8 cellular contexts compared by ENCODE assay signal in genomic region chr9:133148351-133149129, GRCh38. TPM values are rescaled to one million over a fixed set of nuclear protein-coding genes. Genes with fewer than 3 reads are reported as not detected.
DNase-seq lines count a peak whose midpoint lies in the region; ATAC-seq and TF ChIP-seq lines count a peak whose summit lies in the region.

No MANE protein-coding gene starts in this region.

- no peaks in the 10 kb centered on the region; the same call in 1 of the 2 replicates for H3K9me3 ChIP-seq in AG04450 (ENCODE audit: control insufficient read depth, insufficient read depth, low read length)
- no peaks in the 10 kb centered on the region for H3K9me3 ChIP-seq in Peyer's patch

- CTCF ChIA-PET in AG04450 (lab: Charles Lee) = interaction anchor here (0.9 to 8.0 kb wide), 12 partner anchors 8 to 182 kb away, joined by 3 to 264 read pairs (median 10); no protein-coding TSS in a partner anchor

- no peaks in the 10 kb centered on the region for H3K36me3 ChIP-seq in Peyer's patch

- H3K4me3 ChIP-seq in AG04450 (ENCODE audit: low read depth, low read length) = peak overlapping the region; percentile 76
- peak overlapping the region; percentile 74 to 91 (median 78) for H3K4me3 ChIP-seq in Peyer's patch

- H3K27ac ChIP-seq in AG04450 (ENCODE audit: low read depth, low read length) (no peak overlapping the region), Peyer's patch (peak overlapping the region; percentile 90 to 99 (median 93))

- ATAC-seq in GM18858 (IDR thresholded peaks at IDR 0.05; ENCODE audit: unreplicated experiment) (peak; percentile 1), HG03097 (IDR thresholded peaks at IDR 0.05; ENCODE audit: low FRiP score, unreplicated experiment) (peak; percentile 10)

- POLR2A ChIA-PET in AG04450 (lab: Yijun Ruan, JAX) = interaction anchor here (0.6 to 1.5 kb wide), 2 partner anchors 15 to 22 kb away, joined by 3 to 4 read pairs; no protein-coding TSS in a partner anchor

- intact Hi-C loops in posterior vena cava (cut with DNase I) = loop anchor here (1.0 to 10.0 kb wide), 3 partner anchors 29 to 104 kb away; no protein-coding TSS in a partner anchor

- H3K4me1 ChIP-seq in Peyer's patch = peaks cover 17 to 49% (median 28%) of the 10 kb centered on the region in 4 donors

- TF ChIP-seq POLR2A in Peyer's patch (IDR thresholded peaks at IDR 0.05) = peak; percentile 49 to 90

- TF ChIP-seq CTCF in AG04450 (IDR thresholded peaks at IDR 0.05; ENCODE audit: low read depth, low read length) = no peak
- TF ChIP-seq CTCF in Peyer's patch (IDR thresholded peaks at IDR 0.05) = peak in 1 of 6 experiments; percentile 1

- DNase-seq in AG04450 (ENCODE audit: low read depth, low spot score) (no peak), Peyer's patch (peak; percentile 67 to 83 (median 81)), glomerular visceral epithelial cell (ENCODE audit: extremely low spot score) (peak; percentile 47), posterior vena cava (ENCODE audit: low spot score) (peak; percentile 91), NCI-H524 treated with DMSO at 0.1 percent for 48 hours (lab: John Stamatoyannopoulos, UW) (no peak)
- DNase-seq in activated naive CD4-positive, alpha-beta T cell treated with Interleukin-2 at 50 U/mL for 16 hours = peak; percentile 67

- H3K27me3 ChIP-seq in AG04450 (ENCODE audit: control insufficient read depth, insufficient read depth, low read length) (no peaks in the 10 kb centered on the region), Peyer's patch (no peaks in the 10 kb centered on the region)

RNA-seq across cellular contexts. Expression of gene GBGT1, which starts 15.2 kb away (rescaled TPM):
- polyA plus RNA-seq in AG04450 (2011; rRNA removed) = 3.5 TPM in 2 replicates
- polyA minus RNA-seq in AG04450 (2011; rRNA and poly(A)+ RNA removed) = 6.2 and 6.4 TPM in 2 replicates
- total RNA-seq in Peyer's patch (10 to 100 TPM in 3 of 4 donors, 1 to 10 TPM in 1; 7.0 to 49.5 (median 14.1) TPM), posterior vena cava (10 to 100 TPM; 14.2 to 19.9 TPM)

RNA-seq across cellular contexts. Expression of gene RALGDS, which starts 27.5 kb away (rescaled TPM):
- 19.1 and 25.4 TPM in 2 replicates for polyA plus RNA-seq in AG04450 (2011; rRNA removed)
- polyA minus RNA-seq in AG04450 (2011; rRNA and poly(A)+ RNA removed) = 11.2 and 13.1 TPM in 2 replicates
- 100 to 1,000 TPM in 2 of 4 donors, 10 to 100 TPM in 2; 53.1 to 237 (median 139) TPM for total RNA-seq in Peyer's patch
- total RNA-seq in posterior vena cava = 10 to 100 TPM; 27.6 to 28.3 TPM

Comparison
In these comparisons a context has a peak if more than half of its experiments do, and no peak if none do; other contexts are left out.
1. DNase-seq: peak in Peyer's patch (3 of 3), activated naive CD4-positive, alpha-beta T cell treated with Interleukin-2 at 50 U/mL for 16 hours (single experiment), glomerular visceral epithelial cell (single experiment) and posterior vena cava (single experiment); none in AG04450 (single experiment) and NCI-H524 treated with DMSO at 0.1 percent for 48 hours (single experiment).